ENCODE assay signal across 2 cellular contexts in the genomic region with DNA sequence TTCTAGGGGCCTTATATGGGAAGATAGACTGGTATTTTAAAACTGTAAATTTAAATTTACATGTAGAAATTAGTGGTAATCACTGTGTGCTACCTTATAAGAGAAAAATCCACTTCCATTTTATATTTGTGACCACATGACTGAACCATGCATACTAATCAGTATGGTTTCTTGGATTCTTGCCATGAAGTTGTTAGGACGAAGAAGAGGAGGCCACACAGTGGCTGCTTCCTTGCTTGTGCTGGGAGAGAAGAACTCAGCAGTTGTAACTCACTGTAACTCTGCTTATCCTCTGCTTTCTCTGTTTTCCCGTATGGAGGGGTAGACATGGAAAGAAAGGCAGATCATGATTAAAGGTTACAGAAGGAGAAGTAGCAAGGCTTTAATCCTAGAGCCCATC.
TF ChIP-seq lines count a peak whose summit lies in the region.

No MANE protein-coding gene starts in this region.

TF ChIP-seq in HEK293, 187 proteins besides CTCF, POLR2A, EP300 and RAD21 (continued from another document):
- TF ChIP-seq ZNF513 (tag by site-specific recombination; IDR thresholded peaks at IDR 0.05) (peak; percentile 69), ZNF16 (tag by site-specific recombination; IDR thresholded peaks at IDR 0.05; ENCODE audit: low read depth) (no peak), ZNF266 (tag by site-specific recombination; IDR thresholded peaks at IDR 0.05; ENCODE audit: low read depth) (no peak)
- TF ChIP-seq, protein P1, sequence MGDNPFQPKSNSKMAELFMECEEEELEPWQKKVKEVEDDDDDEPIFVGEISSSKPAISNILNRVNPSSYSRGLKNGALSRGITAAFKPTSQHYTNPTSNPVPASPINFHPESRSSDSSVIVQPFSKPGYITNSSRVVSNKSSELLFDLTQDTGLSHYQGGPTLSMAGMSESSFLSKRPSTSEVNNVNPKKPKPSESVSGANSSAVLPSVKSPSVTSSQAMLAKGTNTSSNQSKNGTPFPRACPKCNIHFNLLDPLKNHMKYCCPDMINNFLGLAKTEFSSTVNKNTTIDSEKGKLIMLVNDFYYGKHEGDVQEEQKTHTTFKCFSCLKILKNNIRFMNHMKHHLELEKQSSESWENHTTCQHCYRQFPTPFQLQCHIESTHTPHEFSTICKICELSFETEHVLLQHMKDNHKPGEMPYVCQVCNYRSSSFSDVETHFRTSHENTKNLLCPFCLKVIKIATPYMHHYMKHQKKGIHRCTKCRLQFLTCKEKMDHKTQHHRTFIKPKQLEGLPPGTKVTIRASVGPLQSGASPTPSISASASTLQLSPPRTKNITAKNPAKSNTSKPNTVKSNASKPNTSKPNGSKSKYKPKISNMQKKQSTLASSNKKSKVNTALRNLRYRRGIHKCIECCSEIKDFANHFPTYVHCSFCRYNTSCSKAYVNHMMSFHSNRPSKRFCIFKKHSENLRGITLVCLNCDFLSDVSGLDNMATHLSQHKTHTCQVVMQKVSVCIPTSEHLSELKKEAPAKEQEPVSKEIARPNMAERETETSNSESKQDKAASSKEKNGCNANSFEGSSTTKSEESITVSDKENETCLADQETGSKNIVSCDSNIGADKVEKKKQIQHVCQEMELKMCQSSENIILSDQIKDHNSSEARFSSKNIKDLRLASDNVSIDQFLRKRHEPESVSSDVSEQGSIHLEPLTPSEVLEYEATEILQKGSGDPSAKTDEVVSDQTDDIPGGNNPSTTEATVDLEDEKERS (tag by site-specific recombination; IDR thresholded peaks at IDR 0.05), result no peak

TF ChIP-seq in K562, 482 proteins besides CTCF, POLR2A, EP300 and RAD21 (continued from another document):
- TF ChIP-seq ZBTB49 (CRISPR knock-in tag; IDR thresholded peaks at IDR 0.05; ENCODE audit: borderline replicate concordance), result no peak
- TF ChIP-seq ZNF436 (CRISPR knock-in tag; IDR thresholded peaks at IDR 0.05), result no peak
- TF ChIP-seq CREM (IDR thresholded peaks at IDR 0.05; ENCODE audit: low read depth), result no peak
- no peak for TF ChIP-seq ZNF785 (CRISPR knock-in tag; IDR thresholded peaks at IDR 0.05)
- 0 out of 2 replicates have a peak, but pooled peaks have one; percentile 36 for TF ChIP-seq RAD51 (IDR thresholded peaks at IDR 0.05; ENCODE audit: borderline replicate concordance, low read depth)
- TF ChIP-seq NFIC (IDR thresholded peaks at IDR 0.05), result peak; percentile 84
- no peak for TF ChIP-seq SAFB (IDR thresholded peaks at IDR 0.05; ENCODE audit: borderline replicate concordance, low read depth, low read length)
- no peak for TF ChIP-seq ZNF3 (CRISPR knock-in tag; IDR thresholded peaks at IDR 0.05)
- TF ChIP-seq, protein P2, sequence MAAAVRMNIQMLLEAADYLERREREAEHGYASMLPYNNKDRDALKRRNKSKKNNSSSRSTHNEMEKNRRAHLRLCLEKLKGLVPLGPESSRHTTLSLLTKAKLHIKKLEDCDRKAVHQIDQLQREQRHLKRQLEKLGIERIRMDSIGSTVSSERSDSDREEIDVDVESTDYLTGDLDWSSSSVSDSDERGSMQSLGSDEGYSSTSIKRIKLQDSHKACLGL (CRISPR knock-in tag; IDR thresholded peaks at IDR 0.05; ENCODE audit: borderline replicate concordance, poor library complexity, severe bottlenecking), result no peak
- TF ChIP-seq, protein P3, sequence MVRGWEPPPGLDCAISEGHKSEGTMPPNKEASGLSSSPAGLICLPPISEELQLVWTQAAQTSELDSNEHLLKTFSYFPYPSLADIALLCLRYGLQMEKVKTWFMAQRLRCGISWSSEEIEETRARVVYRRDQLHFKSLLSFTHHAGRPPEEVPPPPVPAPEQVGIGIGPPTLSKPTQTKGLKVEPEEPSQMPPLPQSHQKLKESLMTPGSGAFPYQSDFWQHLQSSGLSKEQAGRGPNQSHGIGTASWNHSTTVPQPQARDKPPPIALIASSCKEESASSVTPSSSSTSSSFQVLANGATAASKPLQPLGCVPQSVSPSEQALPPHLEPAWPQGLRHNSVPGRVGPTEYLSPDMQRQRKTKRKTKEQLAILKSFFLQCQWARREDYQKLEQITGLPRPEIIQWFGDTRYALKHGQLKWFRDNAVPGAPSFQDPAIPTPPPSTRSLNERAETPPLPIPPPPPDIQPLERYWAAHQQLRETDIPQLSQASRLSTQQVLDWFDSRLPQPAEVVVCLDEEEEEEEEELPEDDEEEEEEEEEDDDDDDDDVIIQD (CRISPR knock-in tag; IDR thresholded peaks at IDR 0.05), result no peak
- TF ChIP-seq GABPA (tag; conservative IDR thresholded peaks at IDR 0.05; ENCODE audit: low read depth), result no peak
TF ChIP-seq in K562: peak in this region for 2.
